22 cellular contexts compared by ENCODE assay signal in genomic region chr22:41074941-41075710, GRCh38. TPM values are rescaled to one million over a fixed set of nuclear protein-coding genes. Genes with fewer than 3 reads are reported as not detected.
DNase-seq lines count a peak whose midpoint lies in the region; ATAC-seq and TF ChIP-seq lines count a peak whose summit lies in the region.
"Had no signal": no experiment of that assay in that cellular context is flagged by ENCODE, and none has a peak within 500 bp of the region (broad histone marks: within the 10 kb centered on the region; RNA-seq: fewer than 3 reads in every experiment).

No MANE protein-coding gene starts in this region.

- no peak overlapping the region for H3K9ac ChIP-seq in neuronal stem cell (ENCODE audit: low read depth, low read length, poor library complexity)
- H3K9ac ChIP-seq: BLaER1 had no signal

- H3K4me3 ChIP-seq in neuronal stem cell (ENCODE audit: low read length in 2 of 2) = no peak overlapping the region
- H3K4me3 ChIP-seq: BLaER1, GM12878 had no signal

- no peak overlapping the region for H2BK15ac ChIP-seq in neuronal stem cell (ENCODE audit: low read length)

- H2BK5ac ChIP-seq in neuronal stem cell (ENCODE audit: low read length) = no peak overlapping the region

- H2BK120ac ChIP-seq in neuronal stem cell (ENCODE audit: low read depth, low read length) = no peak overlapping the region

- no peaks in the 10 kb centered on the region for H3K79me1 ChIP-seq in neuronal stem cell (ENCODE audit: low read depth, low read length)

- H3K36me3 ChIP-seq in neuronal stem cell (replicated peaks in 1 of 2; ENCODE audit: control insufficient read depth in 2 of 2, insufficient read depth in 2 of 2, low read length in 2 of 2) = no peaks in the 10 kb centered on the region
- H3K36me3 ChIP-seq: BE2C, BLaER1 had no signal

- no peak overlapping the region for H3K27ac Mint-ChIP-seq in chondrocyte (ENCODE audit: unreplicated experiment)
- H3K27ac Mint-ChIP-seq: CD14-positive monocyte; CD4-positive, CD25-positive, alpha-beta regulatory T cell; CD8-positive, alpha-beta memory T cell had no signal

- peaks cover 0 to 6% (median 0%) of the 10 kb centered on the region in 3 experiments for H3K27me3 ChIP-seq in neuronal stem cell (ENCODE audit: control insufficient read depth in 3 of 3, insufficient read depth in 3 of 3, low read depth in 1 of 3, low read length in 3 of 3)
- H3K27me3 ChIP-seq: BE2C, BLaER1 had no signal

- H3K36me3 Mint-ChIP-seq in chondrocyte (ENCODE audit: low read depth) = no peaks in the 10 kb centered on the region
- H3K36me3 Mint-ChIP-seq: CD14-positive monocyte; CD4-positive, alpha-beta memory T cell; CD4-positive, CD25-positive, alpha-beta regulatory T cell; CD8-positive, alpha-beta memory T cell had no signal

- H3K9me3 ChIP-seq in neuronal stem cell (replicated peaks in 1 of 2; ENCODE audit: control insufficient read depth in 2 of 2, insufficient read depth in 1 of 2, low read depth in 1 of 2, low read length in 2 of 2) = no peaks in the 10 kb centered on the region
- H3K9me3 ChIP-seq: BE2C, BLaER1 had no signal

- H3K18ac ChIP-seq in neuronal stem cell (ENCODE audit: low read length) = peak overlapping the region; percentile 27

- no peak overlapping the region for H3K4me2 ChIP-seq in neuronal stem cell (ENCODE audit: insufficient read depth, low read length, poor library complexity, severe bottlenecking)
- H3K4me2 ChIP-seq: BLaER1 had no signal

- ATAC-seq in HG02588 (IDR thresholded peaks at IDR 0.05; ENCODE audit: unreplicated experiment) = no peak
- ATAC-seq: GM12878 had no signal

- no peak overlapping the region for H2AFZ ChIP-seq in neuronal stem cell (ENCODE audit: low read length)

- H3K4me3 Mint-ChIP-seq in chondrocyte (ENCODE audit: unreplicated experiment) = no peak overlapping the region
- H3K4me3 Mint-ChIP-seq: CD14-positive monocyte; CD4-positive, alpha-beta memory T cell; CD4-positive, CD25-positive, alpha-beta regulatory T cell; CD8-positive, alpha-beta memory T cell had no signal

- peak overlapping the region; percentile 41 for H2BK12ac ChIP-seq in neuronal stem cell (ENCODE audit: low read length)

- H3K27me3 Mint-ChIP-seq in chondrocyte (ENCODE audit: low read depth) = no peaks in the 10 kb centered on the region
- H3K27me3 Mint-ChIP-seq: CD4-positive, alpha-beta memory T cell had no signal

- H2AK5ac ChIP-seq in neuronal stem cell (ENCODE audit: low read depth, low read length) = no peak overlapping the region

- no peak overlapping the region for H4K91ac ChIP-seq in neuronal stem cell (ENCODE audit: low read depth, low read length, poor library complexity)

- H3K4me1 Mint-ChIP-seq in chondrocyte (ENCODE audit: low read depth) = no peaks in the 10 kb centered on the region
- H3K4me1 Mint-ChIP-seq: CD4-positive, alpha-beta memory T cell; CD4-positive, CD25-positive, alpha-beta regulatory T cell; CD8-positive, alpha-beta memory T cell had no signal

- no peak overlapping the region for H3K14ac ChIP-seq in neuronal stem cell (ENCODE audit: low read length)

- no CpG with 5 or more reads among the region's 26 CpGs for WGBS in neuronal stem cell (ENCODE audit: extremely low coverage in 2 of 2, insufficient read length in 2 of 2, insufficient replicate concordance in 1 of 2), 2 donors

- no peak overlapping the region for H3K27ac ChIP-seq in neuronal stem cell (replicated peaks; ENCODE audit: low read length)
- H3K27ac ChIP-seq: BLaER1 had no signal

- peaks cover 0 to 4% of the 10 kb centered on the region in 2 donors for H3K4me1 ChIP-seq in neuronal stem cell (ENCODE audit: control insufficient read depth in 2 of 2, insufficient read depth in 1 of 2, low read depth in 1 of 2, low read length in 2 of 2)
- H3K4me1 ChIP-seq: BE2C had no signal

- TF ChIP-seq CTCF in chondrocyte (IDR thresholded peaks at IDR 0.05) = no peak

- no peaks in the 10 kb centered on the region for H3K9me3 Mint-ChIP-seq in chondrocyte (ENCODE audit: low read depth)
- H3K9me3 Mint-ChIP-seq: CD4-positive, alpha-beta memory T cell; CD4-positive, CD25-positive, alpha-beta regulatory T cell; CD8-positive, alpha-beta memory T cell had no signal

- H3K4ac ChIP-seq in neuronal stem cell (ENCODE audit: low read length) = peak overlapping the region; percentile 11

- H4K8ac ChIP-seq in neuronal stem cell (ENCODE audit: low read depth, low read length) = no peak overlapping the region

- H3K23ac ChIP-seq in neuronal stem cell (ENCODE audit: low read depth, low read length, poor library complexity) = peak overlapping the region; percentile 80

- DNase-seq in chondrocyte (ENCODE audit: low spot score) (peak; percentile 44), neuronal stem cell (ENCODE audit: low spot score) (no peak), NCI-H146 (lab: John Stamatoyannopoulos, UW) (no peak), NCI-H2171 (lab: John Stamatoyannopoulos, UW) (no peak)
- DNase-seq: 8988T; ACHN; BE2C; CD4-positive, alpha-beta memory T cell; CD4-positive, CD25-positive, alpha-beta regulatory T cell; CD8-positive, alpha-beta memory T cell; COR-L47; DMS 273 treated with DMSO at 0.1 percent for 48 hours; DMS153; DMS53; DMS79; DND-41; EL; GDM1 had no signal

RNA-seq across cellular contexts. Expression of gene EP300, which starts 17.3 kb away (rescaled TPM):
- total RNA-seq in chondrocyte = 53.1 to 58.1 TPM (median 57.8 TPM) in 3 replicates
- polyA plus RNA-seq in neuronal stem cell (2013, experiment 1 of 2) = 19.7 TPM
- polyA plus RNA-seq in neuronal stem cell (2013, experiment 2 of 2) = 21.9 TPM
